ENCODE assay signal across 16 cellular contexts in the genomic region with DNA sequence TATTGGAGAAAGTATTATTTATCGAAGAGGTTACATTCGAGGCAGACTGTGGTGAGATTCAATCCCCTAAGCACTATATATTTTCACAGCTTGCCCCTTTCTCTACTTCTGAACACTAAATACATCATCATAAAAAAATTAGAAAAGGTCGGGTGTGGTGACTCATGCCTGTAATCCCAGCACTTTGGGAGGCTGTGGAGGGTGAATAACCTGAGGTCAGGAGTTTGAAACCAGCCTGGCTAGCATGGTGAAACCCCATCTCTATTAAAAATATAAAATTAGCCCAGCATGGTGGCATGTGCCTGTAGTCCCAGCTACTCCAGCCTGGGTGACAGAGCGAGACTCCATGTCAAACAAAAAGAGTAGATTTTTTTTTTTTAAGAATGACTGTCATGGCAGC.
"Had no signal": no experiment of that assay in that cellular context is flagged by ENCODE, and none has a peak within 500 bp of the region (broad histone marks: within the 10 kb centered on the region; RNA-seq: fewer than 3 reads in every experiment).

No MANE protein-coding gene starts in this region.

- H3K36me3 ChIP-seq: pancreas, thyroid gland had no signal

- H3K4me1 ChIP-seq: pancreas, thyroid gland had no signal

- H3K4me3 ChIP-seq: pancreas, thyroid gland had no signal

- DNase-seq: activated CD4-positive, alpha-beta T cell treated with anti-CD3 and anti-CD28 coated beads for 48 hours; activated CD4-positive, CD25-positive, alpha-beta regulatory T cell; activated CD8-positive, alpha-beta T cell treated with anti-CD3 and anti-CD28 coated beads for 36 hours; activated naive CD4-positive, alpha-beta T cell treated with Interleukin-2 at 50 U/mL for 16 hours; activated naive CD8-positive, alpha-beta T cell treated with anti-CD3 and anti-CD28 coated beads, Interleukin-2, amount 10 ng/mL, durations not matched to agents 7 days and 5 days; activated T-cell treated with anti-CD3 and anti-CD28 coated beads, Interleukin-2, amount 50 U/mL, for 24 hours; cortex of kidney; effector CD4-positive, alpha-beta T cell; immature natural killer cell; mesenchymal stem cell; naive thymus-derived CD8-positive, alpha-beta T cell; pancreas; stimulated activated naive CD4-positive, alpha-beta T cell treated with Interleukin-2 at 50 U/mL for 16 hours; T-cell; thyroid gland had no signal

- H3K27me3 ChIP-seq: pancreas, thyroid gland had no signal

- ATAC-seq: activated CD8-positive, alpha-beta T cell treated with anti-CD3 and anti-CD28 coated beads for 36 hours; naive thymus-derived CD8-positive, alpha-beta T cell; pancreas; sciatic nerve; T-cell had no signal

- H3K27ac ChIP-seq: pancreas, thyroid gland had no signal

- H3K9me3 ChIP-seq: pancreas, thyroid gland had no signal
